In genomic region chr7:55105952-55106351, GRCh38 we compare ENCODE assay signal across 1 cellular context.
TF ChIP-seq lines count a peak whose summit lies in the region.

No MANE protein-coding gene starts in this region.

TF ChIP-seq in SK-N-SH, 30 proteins besides CTCF, POLR2A, EP300 and RAD21:
- TF ChIP-seq RCOR1 (IDR thresholded peaks at IDR 0.05; ENCODE audit: low read length) (no peak), TCF12 (IDR thresholded peaks at IDR 0.05) (0 out of 2 replicates have a peak, but pooled peaks have one; percentile 2), RFX5 (IDR thresholded peaks at IDR 0.05; ENCODE audit: low read length) (no peak), FOXM1 (IDR thresholded peaks at IDR 0.05; ENCODE audit: low read depth) (no peak), USF2 (IDR thresholded peaks at IDR 0.05; ENCODE audit: borderline replicate concordance, low read depth, low read length) (no peak)
